Comparison of ENCODE assay signal across 34 cellular contexts in genomic region chr10:5151076-5151475, GRCh38. TPM values are rescaled to one million over a fixed set of nuclear protein-coding genes. Genes with fewer than 3 reads are reported as not detected.
"Had no signal": no experiment of that assay in that cellular context is flagged by ENCODE, and none has a peak within 500 bp of the region (broad histone marks: within the 10 kb centered on the region; RNA-seq: fewer than 3 reads in every experiment).

No MANE protein-coding gene starts in this region.

- H3K4me3 Mint-ChIP-seq: naive thymus-derived CD4-positive, alpha-beta T cell; nephron; neural progenitor cell; stimulated activated naive B cell treated with anti-CD40 and anti-IgM and Interleukin-4, amounts not matched to agents 10 μg/mL and 1 μg/mL and 100 μg/mL, for 72 hours; stimulated activated naive CD8-positive, alpha-beta T cell treated with anti-CD3 and anti-CD28 coated beads, Interleukin-15, Interleukin-2, amounts not matched to agents 100 ng/mL and 50 ng/mL, for 24 hours had no signal

- H3K4me2 ChIP-seq: neural progenitor cell had no signal

- H3K4me3 ChIP-seq: dorsolateral prefrontal cortex, heart right ventricle, left lung, neural progenitor cell, prostate gland, right atrium auricular region, skin epidermis, spleen, thoracic aorta, tibial nerve, upper lobe of left lung, uterus had no signal

- H3K4me1 ChIP-seq: heart right ventricle, left lung, neural progenitor cell, parathyroid adenoma, prostate gland, right atrium auricular region, spleen, tibial nerve, upper lobe of left lung, uterus had no signal

- H3K27ac Mint-ChIP-seq: naive thymus-derived CD4-positive, alpha-beta T cell; nephron; neural progenitor cell; stimulated activated naive B cell treated with anti-CD40 and anti-IgM and Interleukin-4, amounts not matched to agents 10 μg/mL and 1 μg/mL and 100 μg/mL, for 72 hours; stimulated activated naive CD8-positive, alpha-beta T cell treated with anti-CD3 and anti-CD28 coated beads, Interleukin-15, Interleukin-2, amounts not matched to agents 100 ng/mL and 50 ng/mL, for 24 hours had no signal

- H3K4me1 Mint-ChIP-seq: naive thymus-derived CD4-positive, alpha-beta T cell; neural progenitor cell; stimulated activated naive B cell treated with anti-CD40 and anti-IgM and Interleukin-4, amounts not matched to agents 10 μg/mL and 1 μg/mL and 100 μg/mL, for 72 hours had no signal

- H3K27me3 Mint-ChIP-seq: stimulated activated naive B cell treated with anti-CD40 and anti-IgM and Interleukin-4, amounts not matched to agents 10 μg/mL and 1 μg/mL and 100 μg/mL, for 72 hours; stimulated activated naive CD8-positive, alpha-beta T cell treated with anti-CD3 and anti-CD28 coated beads, Interleukin-15, Interleukin-2, amounts not matched to agents 100 ng/mL and 50 ng/mL, for 24 hours had no signal

- H3K36me3 Mint-ChIP-seq: neural progenitor cell; stimulated activated naive B cell treated with anti-CD40 and anti-IgM and Interleukin-4, amounts not matched to agents 10 μg/mL and 1 μg/mL and 100 μg/mL, for 72 hours had no signal

- ATAC-seq: esophagus mucosa; heart right ventricle; left cardiac atrium; left lung; naive thymus-derived CD4-positive, alpha-beta T cell; stimulated activated naive B cell treated with anti-CD40 and anti-IgM and Interleukin-4, amounts not matched to agents 10 μg/mL and 1 μg/mL and 100 μg/mL, for 72 hours had no signal

- DNase-seq: dorsolateral prefrontal cortex; effector CD4-positive, alpha-beta T cell; foreskin melanocyte; glutamatergic neuron; heart right ventricle; hippocampal formation; left cardiac atrium; left lung; mesendoderm; midbrain; naive thymus-derived CD4-positive, alpha-beta T cell; spleen; stimulated activated CD4-positive, alpha-beta T cell treated with anti-CD3 and anti-CD28 coated beads, Interleukin-2, amount 100 ng/mL, for 48 hours; stimulated activated naive B cell treated with anti-CD40 and anti-IgM and Interleukin-4, amounts not matched to agents 10 μg/mL and 1 μg/mL and 100 μg/mL, for 72 hours; upper lobe of left lung; uterus had no signal

- H3K27ac ChIP-seq: dorsolateral prefrontal cortex, epithelial cell of prostate, heart right ventricle, left lung, neural progenitor cell, parathyroid adenoma, prostate gland, right atrium auricular region, skin epidermis, spleen, thoracic aorta, tibial nerve, upper lobe of left lung, uterus had no signal

- H3K9me3 ChIP-seq: prostate gland, thoracic aorta, uterus had no signal

- FAIRE-seq: colon, islet of Langerhans had no signal

RNA-seq across cellular contexts. Expression of gene AKR1C8, which starts 33.9 kb away (rescaled TPM):
- total RNA-seq: esophagus mucosa, kidney epithelial cell, lower leg skin, lung microvascular endothelial cell, mucosa of gallbladder, osteoblast, prostate gland, right atrium auricular region, thoracic aorta, tibial nerve, uterus had no signal
- polyA plus RNA-seq: naive thymus-derived CD4-positive, alpha-beta T cell; spleen had no signal

RNA-seq across cellular contexts. Expression of gene AKR1C4, which starts 45.6 kb away (rescaled TPM):
- total RNA-seq: dorsolateral prefrontal cortex; esophagus mucosa; heart right ventricle; kidney epithelial cell; left cardiac atrium; left lung; lower leg skin; lung microvascular endothelial cell; naive thymus-derived CD4-positive, alpha-beta T cell; osteoblast; prostate gland; right atrium auricular region; spleen; thoracic aorta; tibial nerve; upper lobe of left lung; uterus had no signal
- polyA plus RNA-seq: heart right ventricle; naive thymus-derived CD4-positive, alpha-beta T cell; spleen had no signal
